ENCODE assay signal across 20 cellular contexts in the genomic region with DNA sequence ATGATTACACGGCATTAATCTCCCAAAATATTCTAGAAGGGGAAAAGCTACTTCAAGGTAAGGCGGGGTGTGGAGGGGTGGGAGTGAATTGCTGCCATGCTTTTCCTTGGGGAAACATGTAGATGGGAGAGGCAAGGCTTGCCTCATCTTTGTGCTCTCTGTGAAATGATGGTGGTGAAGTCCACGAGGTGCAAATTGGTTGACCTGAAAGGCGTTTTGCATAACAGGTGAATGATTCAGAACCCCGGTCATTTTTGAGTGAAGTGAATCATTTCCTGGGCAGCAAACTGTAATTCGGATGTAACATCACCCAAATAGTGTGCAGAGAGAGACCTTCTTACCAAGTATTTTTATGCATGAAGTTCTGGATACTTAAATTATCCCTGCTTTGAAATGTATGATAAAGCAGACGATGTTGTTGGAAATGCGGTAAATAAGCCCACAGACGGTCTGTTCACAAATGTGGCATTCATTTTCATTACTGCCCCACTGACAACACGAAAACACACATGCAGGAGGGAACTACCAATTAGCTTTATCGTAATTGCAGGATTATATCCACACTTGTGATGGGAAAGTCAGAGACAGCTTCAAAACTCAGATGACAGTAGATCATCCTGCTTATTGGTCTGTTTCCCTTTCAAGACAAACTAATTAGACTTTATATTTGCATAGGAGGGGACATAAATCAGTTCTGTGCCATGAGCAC. TPM values are rescaled to one million over a fixed set of nuclear protein-coding genes. Genes with fewer than 3 reads are reported as not detected.
A peak's percentile ranks its signal among the peaks of the same experiment; 100 is the strongest.
DNase-seq lines count a peak whose midpoint lies in the region; ATAC-seq, FAIRE-seq and TF ChIP-seq lines count a peak whose summit lies in the region.
"Had no signal": no experiment of that assay in that cellular context is flagged by ENCODE, and none has a peak within 500 bp of the region (broad histone marks: within the 10 kb centered on the region; RNA-seq: fewer than 3 reads in every experiment).

No MANE protein-coding gene starts in this region.

- H3K4me1 Mint-ChIP-seq in astrocyte (ENCODE audit: low read depth, unreplicated experiment), result peaks cover 6% of the 10 kb centered on the region

- H3K27ac Mint-ChIP-seq in astrocyte (ENCODE audit: unreplicated experiment), result no peak overlapping the region
- H3K27ac Mint-ChIP-seq: naive B cell had no signal

- intact Hi-C loops in head of caudate nucleus (cut with DNase I), result no loop called here

- no peaks in the 10 kb centered on the region for H3K36me3 ChIP-seq in astrocyte (ENCODE audit: insufficient read depth, low read length)
- H3K36me3 ChIP-seq: ascending aorta had no signal

- peaks cover 27% of the 10 kb centered on the region for H3K27me3 Mint-ChIP-seq in astrocyte (ENCODE audit: low read depth, unreplicated experiment)

- H4K20me1 ChIP-seq in astrocyte (ENCODE audit: insufficient read depth, low read length), result no peaks in the 10 kb centered on the region

- no peak overlapping the region for H3K4me3 ChIP-seq in AG10803 (ENCODE audit: low read length)
- peak overlapping the region; percentile 14 for H3K4me3 ChIP-seq in astrocyte (ENCODE audit: insufficient read depth, low read depth, low read length)
- H3K4me3 ChIP-seq: ascending aorta had no signal

- TF ChIP-seq CTCF in AG10803 (conservative IDR thresholded peaks at IDR 0.05; ENCODE audit: low read length) (no peak), astrocyte (IDR thresholded peaks at IDR 0.05; ENCODE audit: insufficient read depth, low read depth, low read length) (no peak)

- H3K36me3 Mint-ChIP-seq in astrocyte (ENCODE audit: low read depth, unreplicated experiment), result peaks cover 5% of the 10 kb centered on the region
- H3K36me3 Mint-ChIP-seq: naive B cell, T-cell had no signal

- ATAC-seq in HG02623 (IDR thresholded peaks at IDR 0.05; ENCODE audit: unreplicated experiment), result no peak
- ATAC-seq: T-cell had no signal

- peak; percentile 43 for DNase-seq in AG10803 (ENCODE audit: low read depth)
- DNase-seq in HT1080 (ENCODE audit: low read depth), result peak; percentile 80
- DNase-seq in astrocyte (ENCODE audit: low read depth), result peak; percentile 72
- DNase-seq in iris pigment epithelial cell (ENCODE audit: low read depth), result peak; percentile 36
- DNase-seq in activated effector memory CD4-positive, alpha-beta T cell treated with Interleukin-2 at 50 U/mL for 16 hours, result no peak
- DNase-seq in DMS53 treated with DMSO at 0.1 percent for 48 hours (lab: John Stamatoyannopoulos, UW; ENCODE audit: unreplicated experiment), result no peak
- no peak for DNase-seq in head of caudate nucleus
- DNase-seq: activated CD4-positive, CD25-positive, alpha-beta regulatory T cell; activated gamma-delta T cell; AML-193; MV-4-11; naive B cell; NCI-H2081; NCI-H69; T-cell had no signal

- no peak overlapping the region for H3K4me3 Mint-ChIP-seq in astrocyte (ENCODE audit: unreplicated experiment)

- peak overlapping the region; percentile 94 for H3K4me2 ChIP-seq in astrocyte (ENCODE audit: low read length)

- no peak for FAIRE-seq in astrocyte (lab: Jason Lieb, UNC)
- FAIRE-seq: GM18507, GM19239 had no signal

- H2AFZ ChIP-seq in astrocyte (ENCODE audit: low read depth, low read length), result no peak overlapping the region

- H3K79me2 ChIP-seq in astrocyte (ENCODE audit: insufficient read depth, low read length), result peaks cover 25% of the 10 kb centered on the region

- H3K27ac ChIP-seq in astrocyte (ENCODE audit: low read depth, low read length), result peak overlapping the region; percentile 69
- H3K27ac ChIP-seq: ascending aorta had no signal

- no peaks in the 10 kb centered on the region for H3K9me3 ChIP-seq in astrocyte (ENCODE audit: insufficient read depth, low read depth, low read length)
- H3K9me3 ChIP-seq: ascending aorta had no signal

- H3K4me1 ChIP-seq in astrocyte (ENCODE audit: insufficient read depth, low read length), result peaks cover 38% of the 10 kb centered on the region
- H3K4me1 ChIP-seq: ascending aorta had no signal

- no peaks in the 10 kb centered on the region for H3K9me3 Mint-ChIP-seq in astrocyte (ENCODE audit: unreplicated experiment)

- peak overlapping the region; percentile 80 for H3K9ac ChIP-seq in astrocyte (ENCODE audit: low read length)

- peaks cover 8% of the 10 kb centered on the region for H3K27me3 ChIP-seq in astrocyte (ENCODE audit: insufficient read depth, low read length)

RNA-seq across cellular contexts. Expression of a gene that starts 3.0 kb away (rescaled TPM):
- total RNA-seq in HT1080 (2014; rRNA removed; shearing (Covaris generic)), result 9.0 and 10.8 TPM in 2 replicates
- polyA plus RNA-seq in HT1080 (2015; cell fraction: cytosol; rRNA removed), result 2.3 and 2.4 TPM in 2 replicates
- polyA plus RNA-seq in HT1080 (2015; cell fraction: nucleus; rRNA removed), result 3.3 TPM in 2 replicates
- 3.2 and 3.5 TPM in 2 replicates for total RNA-seq in astrocyte
- total RNA-seq: activated CD8-positive, alpha-beta memory T cell treated with anti-CD3 and anti-CD28 coated beads for 36 hours; ascending aorta had no signal

Comparison
In these comparisons a context has a peak if more than half of its experiments do, and no peak if none do; other contexts are left out.
1. DNase-seq: peak in AG10803 (single experiment), HT1080 (single experiment), astrocyte (single experiment) and iris pigment epithelial cell (single experiment); none in activated effector memory CD4-positive, alpha-beta T cell treated with Interleukin-2 at 50 U/mL for 16 hours (single experiment), DMS53 treated with DMSO at 0.1 percent for 48 hours (single experiment) and head of caudate nucleus (0 of 42).